Comparison of ENCODE assay signal across 21 cellular contexts in genomic region chr6:145036848-145037567, GRCh38.
DNase-seq lines count a peak whose midpoint lies in the region; ATAC-seq and TF ChIP-seq lines count a peak whose summit lies in the region.
"Had no signal": no experiment of that assay in that cellular context is flagged by ENCODE, and none has a peak within 500 bp of the region (broad histone marks: within the 10 kb centered on the region; RNA-seq: fewer than 3 reads in every experiment).

No MANE protein-coding gene starts in this region.

- TF ChIP-seq POLR2A in erythroblast (IDR thresholded peaks at IDR 0.05; ENCODE audit: low read length) (no peak), body of pancreas (IDR thresholded peaks at IDR 0.05) (no peak)

- in situ Hi-C loops in brain microvascular endothelial cell (cut with HindIII; ENCODE audit: low pct_ligation_motif_present, low sequenced_read_pairs): no loop called here

- no peak for TF ChIP-seq CTCF in brain microvascular endothelial cell (IDR thresholded peaks at IDR 0.05; ENCODE audit: low read depth, low read length, missing control alignments)
- TF ChIP-seq CTCF in body of pancreas (IDR thresholded peaks at IDR 0.05): no peak

- H3K27ac ChIP-seq in brain microvascular endothelial cell (no peak overlapping the region), body of pancreas (no peak overlapping the region)
- H3K27ac ChIP-seq: BLaER1 treated with 17β-estradiol and CSF1 and Interleukin-3, amounts not matched to agents 10 nM and 100 nM; dorsolateral prefrontal cortex; spleen; transverse colon had no signal

- DNase-seq in EH (ENCODE audit: low read depth): peak; percentile 21
- DNase-seq in LHCN-M2 (ENCODE audit: low read depth): peak; percentile 26
- peak; percentile 18 for DNase-seq in brain microvascular endothelial cell
- DNase-seq in iris pigment epithelial cell (ENCODE audit: low read depth): peak; percentile 29
- no peak for DNase-seq in AML-193 (lab: John Stamatoyannopoulos, UW)
- no peak for DNase-seq in DMS 273 treated with DMSO at 0.1 percent for 48 hours (lab: John Stamatoyannopoulos, UW)
- no peak for DNase-seq in erythroblast (lab: John Stamatoyannopoulos, UW)
- DNase-seq in body of pancreas: no peak
- DNase-seq: activated naive CD4-positive, alpha-beta T cell treated with Interleukin-2 at 50 U/mL for 16 hours; DMS153; dorsolateral prefrontal cortex; naive thymus-derived CD8-positive, alpha-beta T cell; NCI-H1048; NCI-H446; posterior cingulate gyrus; spleen; stimulated activated naive B cell treated with anti-CD40 and anti-IgM and Interleukin-4, amounts not matched to agents 10 μg/mL and 1 μg/mL and 100 μg/mL, for 72 hours; T1000; transverse colon had no signal

- H3K36me3 ChIP-seq in brain microvascular endothelial cell (replicated peaks): no peaks in the 10 kb centered on the region
- no peaks in the 10 kb centered on the region for H3K36me3 ChIP-seq in body of pancreas (replicated peaks in 1 of 2; ENCODE audit: insufficient read depth in 1 of 2, low read depth in 2 of 2)
- H3K36me3 ChIP-seq: BLaER1 treated with 17β-estradiol and CSF1 and Interleukin-3, amounts not matched to agents 10 nM and 100 nM; spleen; transverse colon had no signal

- H3K4me3 ChIP-seq in brain microvascular endothelial cell (ENCODE audit: low read depth, low read length) (no peak overlapping the region), body of pancreas (no peak overlapping the region)
- H3K4me3 ChIP-seq: BLaER1 treated with 17β-estradiol and CSF1 and Interleukin-3, amounts not matched to agents 10 nM and 100 nM; dorsolateral prefrontal cortex; spleen; transverse colon had no signal

- H3K9me3 ChIP-seq in body of pancreas: no peaks in the 10 kb centered on the region
- H3K9me3 ChIP-seq: spleen, transverse colon had no signal

- ATAC-seq in body of pancreas: no peak
- ATAC-seq: left lobe of liver; naive thymus-derived CD8-positive, alpha-beta T cell; stimulated activated naive B cell treated with anti-CD40 and anti-IgM and Interleukin-4, amounts not matched to agents 10 μg/mL and 1 μg/mL and 100 μg/mL, for 72 hours had no signal

- H3K27me3 ChIP-seq in brain microvascular endothelial cell (replicated peaks) (no peaks in the 10 kb centered on the region), body of pancreas (no peaks in the 10 kb centered on the region)
- H3K27me3 ChIP-seq: BLaER1 treated with 17β-estradiol and CSF1 and Interleukin-3, amounts not matched to agents 10 nM and 100 nM; dorsolateral prefrontal cortex; spleen; transverse colon had no signal

- intact Hi-C loops in body of pancreas (cut with DNase I): no loop called here

- H3K4me1 ChIP-seq in body of pancreas: no peaks in the 10 kb centered on the region
- H3K4me1 ChIP-seq: BLaER1 treated with 17β-estradiol and CSF1 and Interleukin-3, amounts not matched to agents 10 nM and 100 nM; spleen; transverse colon had no signal

- WGBS in body of pancreas, 2 donors: 27 to 31% methylated on average over 3 of the region's 3 CpGs

Comparison
In these comparisons a context has a peak if more than half of its experiments do, and no peak if none do; other contexts are left out.
1. DNase-seq: peak in EH (single experiment), LHCN-M2 (single experiment), brain microvascular endothelial cell (single experiment) and iris pigment epithelial cell (single experiment); none in AML-193 (0 of 2), DMS 273 treated with DMSO at 0.1 percent for 48 hours (single experiment), erythroblast (0 of 2) and body of pancreas (0 of 4).